8 cellular contexts compared by ENCODE assay signal in the genomic region with DNA sequence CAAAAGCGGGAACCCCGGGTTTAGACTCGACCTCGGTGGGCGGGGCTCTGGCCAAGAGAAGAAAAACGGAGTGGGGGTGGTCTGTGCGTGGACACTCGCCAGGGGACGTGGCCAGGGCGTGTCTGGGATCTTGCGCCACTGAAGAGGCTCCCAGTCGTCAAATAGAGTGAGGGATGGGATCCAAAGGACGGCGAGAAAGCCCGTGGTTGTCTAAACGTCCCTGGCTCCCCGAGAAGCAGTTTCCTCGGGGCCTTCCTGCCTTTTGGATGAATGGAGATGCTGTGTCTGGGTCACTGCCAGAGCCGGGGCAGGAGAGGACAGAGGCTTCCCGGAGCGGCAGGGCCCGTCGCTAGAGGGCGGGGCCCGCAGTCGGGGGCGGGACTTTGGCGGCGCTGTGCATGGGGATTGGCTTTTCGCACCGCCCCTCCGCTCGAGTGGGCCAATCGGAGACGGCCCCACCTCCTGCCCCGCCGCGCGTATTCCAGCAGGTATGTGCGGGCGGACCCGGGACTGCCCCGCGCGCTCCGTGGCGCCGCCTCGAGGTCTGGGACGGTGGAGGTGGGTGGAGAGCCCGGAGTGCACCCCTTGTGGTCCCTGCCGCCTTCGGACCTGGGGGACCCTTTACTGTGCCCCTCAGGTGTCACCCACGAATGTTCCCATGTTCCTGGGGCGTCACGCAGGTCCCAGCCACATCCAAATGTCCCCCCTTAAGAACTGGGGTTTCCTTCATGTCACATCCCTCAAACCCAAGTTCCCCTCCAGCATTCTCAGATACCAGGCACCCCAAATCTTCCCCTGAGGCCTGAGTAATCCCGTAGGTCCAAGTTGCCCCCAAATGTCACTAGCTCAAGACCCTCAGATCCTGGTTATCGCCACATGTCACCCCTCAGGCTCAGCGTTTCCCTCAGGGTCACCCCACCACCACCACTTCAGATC. TPM values are rescaled to one million over a fixed set of nuclear protein-coding genes. Genes with fewer than 3 reads are reported as not detected.
DNase-seq lines count a peak whose midpoint lies in the region; ATAC-seq lines count a peak whose summit lies in the region.

No MANE protein-coding gene starts in this region.

- H3K4me1 Mint-ChIP-seq in activated CD4-positive, alpha-beta T cell treated with anti-CD3 and anti-CD28 coated beads for 36 hours, result peaks cover 37% of the 10 kb centered on the region

- H3K4me3 Mint-ChIP-seq in activated CD4-positive, alpha-beta T cell treated with anti-CD3 and anti-CD28 coated beads for 36 hours, result peak overlapping the region; percentile 65

- intact Hi-C loops in activated CD4-positive, alpha-beta T cell treated with anti-CD3 and anti-CD28 coated beads for 36 hours (cut with DNase I, micrococcal nuclease), result loop anchor here in 1 of 2 experiments (1.0 to 2.0 kb wide), 2 partner anchors 38 to 49 kb away; a partner anchor contains a TSS

- H3K27me3 Mint-ChIP-seq in activated CD4-positive, alpha-beta T cell treated with anti-CD3 and anti-CD28 coated beads for 36 hours, result no peaks in the 10 kb centered on the region

- ATAC-seq in HG03039 (IDR thresholded peaks at IDR 0.05; ENCODE audit: unreplicated experiment), result peak; percentile 87
- ATAC-seq in activated CD4-positive, alpha-beta T cell treated with anti-CD3 and anti-CD28 coated beads for 36 hours, result peak; percentile 90

- peaks cover 34% of the 10 kb centered on the region for H3K36me3 Mint-ChIP-seq in activated CD4-positive, alpha-beta T cell treated with anti-CD3 and anti-CD28 coated beads for 36 hours (ENCODE audit: low read depth)

- H3K27ac Mint-ChIP-seq in activated CD4-positive, alpha-beta T cell treated with anti-CD3 and anti-CD28 coated beads for 36 hours, result peak overlapping the region; percentile 91

- POLR2A ChIA-PET in activated CD4-positive, alpha-beta T cell treated with anti-CD3 and anti-CD28 coated beads for 36 hours (lab: Charles Lee), result interaction anchor here (0.5 to 0.9 kb wide), 3 partner anchors 13 to 224 kb away, joined by 3 to 5 read pairs (median 3); no protein-coding TSS in a partner anchor

- DNase-seq in SIG-M5 treated with dmso at 0.1 percent for 504 hours (lab: John Stamatoyannopoulos, UW; ENCODE audit: unreplicated experiment) (peak; percentile 76), SIG-M5 (lab: John Stamatoyannopoulos, UW) (no peak), NCI-H226 (peak; percentile 78), left kidney (ENCODE audit: low read depth, low spot score) (peak; percentile 96)
- peak; percentile 97 for DNase-seq in activated CD4-positive, alpha-beta T cell treated with anti-CD3 and anti-CD28 coated beads for 36 hours
- peak; percentile 89 for DNase-seq in stimulated activated CD4-positive, alpha-beta T cell treated with anti-CD3 and anti-CD28 coated beads, Interleukin-2, amount 100 ng/mL, for 4 hours (ENCODE audit: low read depth)

- no peaks in the 10 kb centered on the region for H3K9me3 Mint-ChIP-seq in activated CD4-positive, alpha-beta T cell treated with anti-CD3 and anti-CD28 coated beads for 36 hours (ENCODE audit: low read depth)

- H3K27ac ChIP-seq in cingulate gyrus (ENCODE audit: low read depth, low read length), result peak overlapping the region; percentile 58

- CTCF ChIA-PET in activated CD4-positive, alpha-beta T cell treated with anti-CD3 and anti-CD28 coated beads for 36 hours (lab: Charles Lee), result interaction anchor here (0.6 to 1.0 kb wide), 5 partner anchors 9 to 107 kb away, joined by 3 to 4 read pairs (median 3); a partner anchor contains a TSS

RNA-seq across cellular contexts. Expression of a gene that starts 38.4 kb away (rescaled TPM):
- 1 to 10 TPM; 5.6 to 5.8 TPM for total RNA-seq in activated CD4-positive, alpha-beta T cell treated with anti-CD3 and anti-CD28 coated beads for 36 hours

RNA-seq across cellular contexts. Expression of a gene that starts 43.3 kb away (rescaled TPM):
- 1 to 10 TPM; 1.2 to 1.6 TPM for total RNA-seq in activated CD4-positive, alpha-beta T cell treated with anti-CD3 and anti-CD28 coated beads for 36 hours

RNA-seq across cellular contexts. Expression of a gene that starts 59.3 kb away (rescaled TPM):
- total RNA-seq in activated CD4-positive, alpha-beta T cell treated with anti-CD3 and anti-CD28 coated beads for 36 hours, result 100 to 1,000 TPM; 115 to 142 TPM
